In the genomic region with DNA sequence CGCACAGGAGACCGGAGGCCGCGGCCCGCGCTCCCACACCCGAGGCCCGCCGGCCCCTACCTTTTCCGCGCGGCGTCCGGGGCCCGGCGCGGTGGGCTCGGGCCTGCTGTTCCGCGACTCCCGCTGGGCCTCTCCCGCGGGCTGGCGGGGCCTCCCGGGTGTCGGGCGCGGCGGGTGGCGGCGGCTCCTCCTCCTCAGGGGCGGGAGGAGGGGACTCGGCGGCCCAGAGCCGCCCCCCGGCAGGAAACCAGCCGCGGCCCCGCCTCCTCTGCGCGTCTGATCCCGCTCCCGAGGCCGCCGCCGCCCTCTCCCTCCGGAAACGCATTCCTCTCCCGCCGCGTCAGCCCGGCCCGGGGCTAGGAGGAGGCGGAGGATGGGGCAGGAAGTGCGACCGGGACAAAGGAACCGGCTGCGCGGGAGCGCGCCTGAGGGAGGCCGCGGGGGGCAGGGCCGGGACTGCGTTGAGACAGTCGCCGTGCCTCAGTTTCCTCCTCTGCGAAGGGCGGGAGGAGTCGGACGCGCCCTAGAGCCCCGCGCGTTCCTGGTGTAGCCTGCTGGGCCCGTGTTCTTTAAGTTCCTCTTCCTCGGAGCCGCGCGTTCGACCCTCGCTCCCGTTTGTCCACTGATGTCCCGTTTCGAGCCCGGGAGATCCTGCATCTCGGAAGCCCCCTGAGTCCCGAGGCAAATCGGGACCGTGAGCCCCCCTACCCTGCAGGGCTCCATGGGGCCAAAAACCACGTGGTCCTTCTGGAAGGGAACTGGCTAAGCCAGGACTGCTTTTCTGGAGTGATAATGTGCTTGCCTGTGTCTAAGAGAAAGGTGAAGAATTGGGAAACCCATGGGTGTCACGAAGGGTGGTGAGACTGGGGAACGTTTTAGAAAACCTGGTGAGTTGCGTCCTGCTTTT, we compare ENCODE assay signal across 1 cellular context.
TF ChIP-seq lines count a peak whose summit lies in the region.

A gene (minus strand): TSS at position 146 of the 907 bp plus-strand sequence. CDS start 22,672 bp downstream, outside the sequence.

TF ChIP-seq in K562, 482 proteins besides CTCF, POLR2A, EP300 and RAD21 (continued from another document and continues in another):
- TF ChIP-seq, protein P1, sequence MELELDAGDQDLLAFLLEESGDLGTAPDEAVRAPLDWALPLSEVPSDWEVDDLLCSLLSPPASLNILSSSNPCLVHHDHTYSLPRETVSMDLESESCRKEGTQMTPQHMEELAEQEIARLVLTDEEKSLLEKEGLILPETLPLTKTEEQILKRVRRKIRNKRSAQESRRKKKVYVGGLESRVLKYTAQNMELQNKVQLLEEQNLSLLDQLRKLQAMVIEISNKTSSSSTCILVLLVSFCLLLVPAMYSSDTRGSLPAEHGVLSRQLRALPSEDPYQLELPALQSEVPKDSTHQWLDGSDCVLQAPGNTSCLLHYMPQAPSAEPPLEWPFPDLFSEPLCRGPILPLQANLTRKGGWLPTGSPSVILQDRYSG (tag; conservative IDR thresholded peaks at IDR 0.05; ENCODE audit: low read depth), result no peak
- TF ChIP-seq, protein P2, sequence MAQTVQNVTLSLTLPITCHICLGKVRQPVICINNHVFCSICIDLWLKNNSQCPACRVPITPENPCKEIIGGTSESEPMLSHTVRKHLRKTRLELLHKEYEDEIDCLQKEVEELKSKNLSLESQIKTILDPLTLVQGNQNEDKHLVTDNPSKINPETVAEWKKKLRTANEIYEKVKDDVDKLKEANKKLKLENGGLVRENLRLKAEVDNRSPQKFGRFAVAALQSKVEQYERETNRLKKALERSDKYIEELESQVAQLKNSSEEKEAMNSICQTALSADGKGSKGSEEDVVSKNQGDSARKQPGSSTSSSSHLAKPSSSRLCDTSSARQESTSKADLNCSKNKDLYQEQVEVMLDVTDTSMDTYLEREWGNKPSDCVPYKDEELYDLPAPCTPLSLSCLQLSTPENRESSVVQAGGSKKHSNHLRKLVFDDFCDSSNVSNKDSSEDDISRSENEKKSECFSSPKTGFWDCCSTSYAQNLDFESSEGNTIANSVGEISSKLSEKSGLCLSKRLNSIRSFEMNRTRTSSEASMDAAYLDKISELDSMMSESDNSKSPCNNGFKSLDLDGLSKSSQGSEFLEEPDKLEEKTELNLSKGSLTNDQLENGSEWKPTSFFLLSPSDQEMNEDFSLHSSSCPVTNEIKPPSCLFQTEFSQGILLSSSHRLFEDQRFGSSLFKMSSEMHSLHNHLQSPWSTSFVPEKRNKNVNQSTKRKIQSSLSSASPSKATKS (CRISPR knock-in tag; IDR thresholded peaks at IDR 0.05), result 0 out of 2 replicates have a peak, but pooled peaks have one; percentile 33
- TF ChIP-seq RBFOX2 (IDR thresholded peaks at IDR 0.05; ENCODE audit: low read depth, low read length) (peak; percentile 94), ZFPM2 (CRISPR knock-in tag; IDR thresholded peaks at IDR 0.05) (no peak), SNRNP70 (optimal IDR thresholded peaks at IDR 0.05; ENCODE audit: low read depth, low read length) (no peak), MCM3 (IDR thresholded peaks at IDR 0.05) (no peak), DACH1 (IDR thresholded peaks at IDR 0.05; ENCODE audit: partially characterized antibody) (no peak), YY1 (IDR thresholded peaks at IDR 0.05; ENCODE audit: borderline replicate concordance in 1 of 3, control insufficient read depth in 1 of 3, extremely low read depth in 1 of 3, insufficient read depth in 3 of 3, insufficient read length in 1 of 3, insufficient replicate concordance in 2 of 3, low read depth in 1 of 3, low read length in 2 of 3) (peak in 1 of 3 experiments; percentile 75), SAFB2 (IDR thresholded peaks at IDR 0.05; ENCODE audit: borderline replicate concordance, low read depth, low read length, severe bottlenecking) (no peak), ZNF212 (CRISPR knock-in tag; IDR thresholded peaks at IDR 0.05) (0 out of 2 replicates have a peak, but pooled peaks have one; percentile 71), MAFF (IDR thresholded peaks at IDR 0.05; ENCODE audit: low read length) (no peak), IRF2 (CRISPR knock-in tag; IDR thresholded peaks at IDR 0.05) (no peak), ZNF197 (CRISPR knock-in tag; IDR thresholded peaks at IDR 0.05; ENCODE audit: low read depth) (no peak), KDM4B (IDR thresholded peaks at IDR 0.05; ENCODE audit: borderline replicate concordance in 2 of 2, low read depth in 1 of 2) (peak in 1 of 2 experiments; percentile 66; a peak in 1 of 4 replicates), GATAD2A (IDR thresholded peaks at IDR 0.05) (0 out of 2 replicates have a peak, but pooled peaks have one; percentile 39), NR1H2 (CRISPR knock-in tag; IDR thresholded peaks at IDR 0.05) (no peak), BRCA1 (IDR thresholded peaks at IDR 0.05) (no peak), BRCA1 (CRISPR knock-in tag; IDR thresholded peaks at IDR 0.05) (no peak), HEY1 (CRISPR knock-in tag; IDR thresholded peaks at IDR 0.05; ENCODE audit: borderline replicate concordance) (no peak), FOXJ3 (CRISPR knock-in tag; IDR thresholded peaks at IDR 0.05) (no peak), WHSC1 (IDR thresholded peaks at IDR 0.05; ENCODE audit: low read length) (no peak), ZNF79 (CRISPR knock-in tag; IDR thresholded peaks at IDR 0.05; ENCODE audit: low read depth) (no peak), ZNF589 (CRISPR knock-in tag; IDR thresholded peaks at IDR 0.05; ENCODE audit: low read depth) (no peak), PCBP2 (IDR thresholded peaks at IDR 0.05; ENCODE audit: low read depth, low read length, poor library complexity, severe bottlenecking) (no peak), ZNF766 (CRISPR knock-in tag; conservative IDR thresholded peaks at IDR 0.05) (no peak; the same call in none of the 2 replicates), EWSR1 (IDR thresholded peaks at IDR 0.05; ENCODE audit: borderline replicate concordance, low read depth, partially characterized antibody) (no peak)
- TF ChIP-seq, protein P3, sequence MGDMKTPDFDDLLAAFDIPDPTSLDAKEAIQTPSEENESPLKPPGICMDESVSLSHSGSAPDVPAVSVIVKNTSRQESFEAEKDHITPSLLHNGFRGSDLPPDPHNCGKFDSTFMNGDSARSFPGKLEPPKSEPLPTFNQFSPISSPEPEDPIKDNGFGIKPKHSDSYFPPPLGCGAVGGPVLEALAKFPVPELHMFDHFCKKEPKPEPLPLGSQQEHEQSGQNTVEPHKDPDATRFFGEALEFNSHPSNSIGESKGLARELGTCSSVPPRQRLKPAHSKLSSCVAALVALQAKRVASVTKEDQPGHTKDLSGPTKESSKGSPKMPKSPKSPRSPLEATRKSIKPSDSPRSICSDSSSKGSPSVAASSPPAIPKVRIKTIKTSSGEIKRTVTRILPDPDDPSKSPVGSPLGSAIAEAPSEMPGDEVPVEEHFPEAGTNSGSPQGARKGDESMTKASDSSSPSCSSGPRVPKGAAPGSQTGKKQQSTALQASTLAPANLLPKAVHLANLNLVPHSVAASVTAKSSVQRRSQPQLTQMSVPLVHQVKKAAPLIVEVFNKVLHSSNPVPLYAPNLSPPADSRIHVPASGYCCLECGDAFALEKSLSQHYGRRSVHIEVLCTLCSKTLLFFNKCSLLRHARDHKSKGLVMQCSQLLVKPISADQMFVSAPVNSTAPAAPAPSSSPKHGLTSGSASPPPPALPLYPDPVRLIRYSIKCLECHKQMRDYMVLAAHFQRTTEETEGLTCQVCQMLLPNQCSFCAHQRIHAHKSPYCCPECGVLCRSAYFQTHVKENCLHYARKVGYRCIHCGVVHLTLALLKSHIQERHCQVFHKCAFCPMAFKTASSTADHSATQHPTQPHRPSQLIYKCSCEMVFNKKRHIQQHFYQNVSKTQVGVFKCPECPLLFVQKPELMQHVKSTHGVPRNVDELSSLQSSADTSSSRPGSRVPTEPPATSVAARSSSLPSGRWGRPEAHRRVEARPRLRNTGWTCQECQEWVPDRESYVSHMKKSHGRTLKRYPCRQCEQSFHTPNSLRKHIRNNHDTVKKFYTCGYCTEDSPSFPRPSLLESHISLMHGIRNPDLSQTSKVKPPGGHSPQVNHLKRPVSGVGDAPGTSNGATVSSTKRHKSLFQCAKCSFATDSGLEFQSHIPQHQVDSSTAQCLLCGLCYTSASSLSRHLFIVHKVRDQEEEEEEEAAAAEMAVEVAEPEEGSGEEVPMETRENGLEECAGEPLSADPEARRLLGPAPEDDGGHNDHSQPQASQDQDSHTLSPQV (IDR thresholded peaks at IDR 0.05), result no peak
- TF ChIP-seq, protein P4, sequence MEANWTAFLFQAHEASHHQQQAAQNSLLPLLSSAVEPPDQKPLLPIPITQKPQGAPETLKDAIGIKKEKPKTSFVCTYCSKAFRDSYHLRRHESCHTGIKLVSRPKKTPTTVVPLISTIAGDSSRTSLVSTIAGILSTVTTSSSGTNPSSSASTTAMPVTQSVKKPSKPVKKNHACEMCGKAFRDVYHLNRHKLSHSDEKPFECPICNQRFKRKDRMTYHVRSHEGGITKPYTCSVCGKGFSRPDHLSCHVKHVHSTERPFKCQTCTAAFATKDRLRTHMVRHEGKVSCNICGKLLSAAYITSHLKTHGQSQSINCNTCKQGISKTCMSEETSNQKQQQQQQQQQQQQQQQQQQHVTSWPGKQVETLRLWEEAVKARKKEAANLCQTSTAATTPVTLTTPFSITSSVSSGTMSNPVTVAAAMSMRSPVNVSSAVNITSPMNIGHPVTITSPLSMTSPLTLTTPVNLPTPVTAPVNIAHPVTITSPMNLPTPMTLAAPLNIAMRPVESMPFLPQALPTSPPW (CRISPR knock-in tag; IDR thresholded peaks at IDR 0.05), result peak; percentile 92
- TF ChIP-seq, protein P5, sequence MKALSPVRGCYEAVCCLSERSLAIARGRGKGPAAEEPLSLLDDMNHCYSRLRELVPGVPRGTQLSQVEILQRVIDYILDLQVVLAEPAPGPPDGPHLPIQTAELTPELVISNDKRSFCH (CRISPR knock-in tag; IDR thresholded peaks at IDR 0.05), result no peak
- TF ChIP-seq, protein P5 (tag; IDR thresholded peaks at IDR 0.05), result 0 out of 2 replicates have a peak, but pooled peaks have one; percentile 71
- TF ChIP-seq, protein P6, sequence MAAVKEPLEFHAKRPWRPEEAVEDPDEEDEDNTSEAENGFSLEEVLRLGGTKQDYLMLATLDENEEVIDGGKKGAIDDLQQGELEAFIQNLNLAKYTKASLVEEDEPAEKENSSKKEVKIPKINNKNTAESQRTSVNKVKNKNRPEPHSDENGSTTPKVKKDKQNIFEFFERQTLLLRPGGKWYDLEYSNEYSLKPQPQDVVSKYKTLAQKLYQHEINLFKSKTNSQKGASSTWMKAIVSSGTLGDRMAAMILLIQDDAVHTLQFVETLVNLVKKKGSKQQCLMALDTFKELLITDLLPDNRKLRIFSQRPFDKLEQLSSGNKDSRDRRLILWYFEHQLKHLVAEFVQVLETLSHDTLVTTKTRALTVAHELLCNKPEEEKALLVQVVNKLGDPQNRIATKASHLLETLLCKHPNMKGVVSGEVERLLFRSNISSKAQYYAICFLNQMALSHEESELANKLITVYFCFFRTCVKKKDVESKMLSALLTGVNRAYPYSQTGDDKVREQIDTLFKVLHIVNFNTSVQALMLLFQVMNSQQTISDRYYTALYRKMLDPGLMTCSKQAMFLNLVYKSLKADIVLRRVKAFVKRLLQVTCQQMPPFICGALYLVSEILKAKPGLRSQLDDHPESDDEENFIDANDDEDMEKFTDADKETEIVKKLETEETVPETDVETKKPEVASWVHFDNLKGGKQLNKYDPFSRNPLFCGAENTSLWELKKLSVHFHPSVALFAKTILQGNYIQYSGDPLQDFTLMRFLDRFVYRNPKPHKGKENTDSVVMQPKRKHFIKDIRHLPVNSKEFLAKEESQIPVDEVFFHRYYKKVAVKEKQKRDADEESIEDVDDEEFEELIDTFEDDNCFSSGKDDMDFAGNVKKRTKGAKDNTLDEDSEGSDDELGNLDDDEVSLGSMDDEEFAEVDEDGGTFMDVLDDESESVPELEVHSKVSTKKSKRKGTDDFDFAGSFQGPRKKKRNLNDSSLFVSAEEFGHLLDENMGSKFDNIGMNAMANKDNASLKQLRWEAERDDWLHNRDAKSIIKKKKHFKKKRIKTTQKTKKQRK (IDR thresholded peaks at IDR 0.05; ENCODE audit: borderline replicate concordance, low read depth, low read length), result no peak
- TF ChIP-seq, protein P7, sequence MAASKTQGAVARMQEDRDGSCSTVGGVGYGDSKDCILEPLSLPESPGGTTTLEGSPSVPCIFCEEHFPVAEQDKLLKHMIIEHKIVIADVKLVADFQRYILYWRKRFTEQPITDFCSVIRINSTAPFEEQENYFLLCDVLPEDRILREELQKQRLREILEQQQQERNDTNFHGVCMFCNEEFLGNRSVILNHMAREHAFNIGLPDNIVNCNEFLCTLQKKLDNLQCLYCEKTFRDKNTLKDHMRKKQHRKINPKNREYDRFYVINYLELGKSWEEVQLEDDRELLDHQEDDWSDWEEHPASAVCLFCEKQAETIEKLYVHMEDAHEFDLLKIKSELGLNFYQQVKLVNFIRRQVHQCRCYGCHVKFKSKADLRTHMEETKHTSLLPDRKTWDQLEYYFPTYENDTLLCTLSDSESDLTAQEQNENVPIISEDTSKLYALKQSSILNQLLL (CRISPR knock-in tag; IDR thresholded peaks at IDR 0.05; ENCODE audit: borderline replicate concordance), result no peak
- TF ChIP-seq, protein P8, sequence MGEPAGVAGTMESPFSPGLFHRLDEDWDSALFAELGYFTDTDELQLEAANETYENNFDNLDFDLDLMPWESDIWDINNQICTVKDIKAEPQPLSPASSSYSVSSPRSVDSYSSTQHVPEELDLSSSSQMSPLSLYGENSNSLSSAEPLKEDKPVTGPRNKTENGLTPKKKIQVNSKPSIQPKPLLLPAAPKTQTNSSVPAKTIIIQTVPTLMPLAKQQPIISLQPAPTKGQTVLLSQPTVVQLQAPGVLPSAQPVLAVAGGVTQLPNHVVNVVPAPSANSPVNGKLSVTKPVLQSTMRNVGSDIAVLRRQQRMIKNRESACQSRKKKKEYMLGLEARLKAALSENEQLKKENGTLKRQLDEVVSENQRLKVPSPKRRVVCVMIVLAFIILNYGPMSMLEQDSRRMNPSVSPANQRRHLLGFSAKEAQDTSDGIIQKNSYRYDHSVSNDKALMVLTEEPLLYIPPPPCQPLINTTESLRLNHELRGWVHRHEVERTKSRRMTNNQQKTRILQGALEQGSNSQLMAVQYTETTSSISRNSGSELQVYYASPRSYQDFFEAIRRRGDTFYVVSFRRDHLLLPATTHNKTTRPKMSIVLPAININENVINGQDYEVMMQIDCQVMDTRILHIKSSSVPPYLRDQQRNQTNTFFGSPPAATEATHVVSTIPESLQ (CRISPR knock-in tag; IDR thresholded peaks at IDR 0.05), result peak; percentile 96
- TF ChIP-seq, protein P9, sequence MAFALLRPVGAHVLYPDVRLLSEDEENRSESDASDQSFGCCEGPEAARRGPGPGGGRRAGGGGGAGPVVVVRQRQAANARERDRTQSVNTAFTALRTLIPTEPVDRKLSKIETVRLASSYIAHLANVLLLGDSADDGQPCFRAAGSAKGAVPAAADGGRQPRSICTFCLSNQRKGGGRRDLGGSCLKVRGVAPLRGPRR (CRISPR knock-in tag; IDR thresholded peaks at IDR 0.05), result no peak
- TF ChIP-seq, protein P10, sequence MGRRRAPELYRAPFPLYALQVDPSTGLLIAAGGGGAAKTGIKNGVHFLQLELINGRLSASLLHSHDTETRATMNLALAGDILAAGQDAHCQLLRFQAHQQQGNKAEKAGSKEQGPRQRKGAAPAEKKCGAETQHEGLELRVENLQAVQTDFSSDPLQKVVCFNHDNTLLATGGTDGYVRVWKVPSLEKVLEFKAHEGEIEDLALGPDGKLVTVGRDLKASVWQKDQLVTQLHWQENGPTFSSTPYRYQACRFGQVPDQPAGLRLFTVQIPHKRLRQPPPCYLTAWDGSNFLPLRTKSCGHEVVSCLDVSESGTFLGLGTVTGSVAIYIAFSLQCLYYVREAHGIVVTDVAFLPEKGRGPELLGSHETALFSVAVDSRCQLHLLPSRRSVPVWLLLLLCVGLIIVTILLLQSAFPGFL (CRISPR knock-in tag; IDR thresholded peaks at IDR 0.05), result no peak
